ENCODE assay signal across 27 cellular contexts in the genomic region with DNA sequence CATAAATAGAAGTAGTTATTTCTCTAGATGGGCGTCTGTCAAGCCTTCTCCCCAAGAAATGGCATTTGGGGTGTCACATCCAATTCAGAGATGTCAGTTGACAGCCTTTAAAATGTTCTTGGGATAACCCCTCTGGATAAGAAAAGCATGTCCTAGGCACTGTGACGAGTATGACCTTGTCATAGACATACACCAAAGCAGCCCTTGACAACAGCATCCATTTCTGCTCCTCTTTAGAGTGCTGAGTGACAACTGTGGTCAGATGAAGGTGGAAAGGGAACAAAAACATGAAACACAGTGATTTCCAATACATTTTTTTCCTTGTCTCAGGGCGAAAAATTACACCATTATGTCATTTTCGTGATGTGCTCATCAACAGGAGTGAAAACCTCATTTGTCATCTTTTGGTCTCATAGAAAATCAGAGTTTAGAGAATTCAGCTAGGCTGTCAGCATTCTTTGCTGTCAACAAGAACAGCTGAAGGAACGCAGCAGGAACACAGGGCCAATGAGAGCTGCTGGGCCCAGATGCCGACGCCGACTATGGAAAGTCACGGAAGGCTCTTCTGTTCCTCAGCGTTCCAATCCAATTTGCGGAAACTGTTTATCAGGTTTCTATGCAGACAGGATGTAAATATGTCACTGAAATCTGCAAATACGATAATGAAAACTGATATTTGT.
"Had no signal": no experiment of that assay in that cellular context is flagged by ENCODE, and none has a peak within 500 bp of the region (broad histone marks: within the 10 kb centered on the region; RNA-seq: fewer than 3 reads in every experiment).

No MANE protein-coding gene starts in this region.

- DNase-seq: activated CD4-positive, alpha-beta T cell treated with anti-CD3 and anti-CD28 coated beads for 36 hours; activated CD4-positive, alpha-beta T cell treated with anti-CD3 and anti-CD28 coated beads, Interleukin-2, amount 50 U/mL, for 4 hours; activated CD4-positive, CD25-positive, alpha-beta regulatory T cell; activated naive CD4-positive, alpha-beta T cell treated with anti-CD3 and anti-CD28 coated beads for 36 hours; activated naive CD8-positive, alpha-beta T cell treated with anti-CD3 and anti-CD28 coated beads for 36 hours; activated T-cell treated with anti-CD3 and anti-CD28 coated beads for 4 hours; activated T-cell treated with anti-CD3 and anti-CD28 coated beads, Interleukin-2, amount 50 U/mL, for 72 hours; adrenal gland; aorta; body of pancreas; cortex of kidney; effector memory CD8-positive, alpha-beta T cell; erythroblast; foreskin fibroblast; head of caudate nucleus; kidney glomerular epithelial cell; naive thymus-derived CD8-positive, alpha-beta T cell; occipital lobe; psoas muscle; stimulated activated CD4-positive, alpha-beta T cell treated with anti-CD3 and anti-CD28 coated beads, Interleukin-2, amount 100 ng/mL, for 48 hours; stimulated activated naive CD4-positive, alpha-beta T cell treated with Interleukin-2 at 50 U/mL for 16 hours; T-cell; uterus had no signal

- H3K27ac ChIP-seq: adrenal gland, body of pancreas, cardiac muscle cell, neural progenitor cell, parathyroid adenoma, psoas muscle, thoracic aorta, uterus had no signal

- ATAC-seq: activated CD4-positive, alpha-beta T cell treated with anti-CD3 and anti-CD28 coated beads for 36 hours; activated T-cell treated with anti-CD3 and anti-CD28 coated beads, Interleukin-2, amount 50 U/mL, for 72 hours; body of pancreas; effector memory CD8-positive, alpha-beta T cell; naive thymus-derived CD8-positive, alpha-beta T cell; psoas muscle; T-cell had no signal

- H3K9ac ChIP-seq: neural progenitor cell, parathyroid adenoma had no signal

- H3K9me3 ChIP-seq: adrenal gland, body of pancreas, psoas muscle, thoracic aorta, uterus had no signal

- H3K4me1 ChIP-seq: adrenal gland, body of pancreas, neural progenitor cell, parathyroid adenoma, psoas muscle, uterus had no signal

- H3K27me3 ChIP-seq: body of pancreas, cardiac muscle cell, neural progenitor cell, uterus had no signal

- H3K36me3 ChIP-seq: adrenal gland, cardiac muscle cell, neural progenitor cell, thoracic aorta, uterus had no signal

- H3K4me3 ChIP-seq: adrenal gland, body of pancreas, cardiac muscle cell, neural progenitor cell, psoas muscle, thoracic aorta, uterus had no signal
